Comparison of ENCODE assay signal across 20 cellular contexts in the genomic region with DNA sequence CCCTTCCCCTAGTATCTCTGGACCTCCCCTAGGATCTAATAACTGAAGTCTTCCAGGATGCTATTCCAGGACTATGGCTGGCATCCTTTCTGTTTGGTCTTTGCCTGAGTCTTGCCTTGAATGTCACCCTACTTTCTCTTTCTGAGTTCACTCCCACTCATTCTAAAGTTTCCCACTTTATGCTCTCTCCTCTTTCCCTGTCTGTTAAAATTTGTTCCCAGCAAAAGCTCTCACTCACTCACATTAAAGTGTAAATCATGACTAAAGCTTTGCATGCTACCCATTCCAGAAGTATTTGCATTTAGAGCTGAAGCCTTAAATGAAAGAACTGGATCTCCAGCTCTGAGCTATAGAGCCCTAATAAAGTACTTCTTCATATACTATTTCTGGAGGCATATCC. TPM values are rescaled to one million over a fixed set of nuclear protein-coding genes. Genes with fewer than 3 reads are reported as not detected.
A peak's percentile ranks its signal among the peaks of the same experiment; 100 is the strongest.
DNase-seq lines count a peak whose midpoint lies in the region; ATAC-seq and TF ChIP-seq lines count a peak whose summit lies in the region.
"Had no signal": no experiment of that assay in that cellular context is flagged by ENCODE, and none has a peak within 500 bp of the region (broad histone marks: within the 10 kb centered on the region; RNA-seq: fewer than 3 reads in every experiment).

No MANE protein-coding gene starts in this region.

- no peaks in the 10 kb centered on the region for H3K79me2 ChIP-seq in SK-N-SH (ENCODE audit: insufficient read depth)

- H2AFZ ChIP-seq in SK-N-SH (ENCODE audit: low read depth), result no peak overlapping the region

- CTCF ChIA-PET in SK-N-SH (lab: Yijun Ruan, JAX), result interaction anchor here (0.9 to 1.1 kb wide), 2 partner anchors 9 to 21 kb away, joined by 3 read pairs; no protein-coding TSS in a partner anchor

- DNase-seq in SK-N-SH, result no peak
- peak; percentile 19 for DNase-seq in left kidney (ENCODE audit: low read depth, low spot score)
- peak; percentile 54 for DNase-seq in superior temporal gyrus (ENCODE audit: extremely low spot score)
- no peak for DNase-seq in DMS79 (lab: John Stamatoyannopoulos, UW)
- no peak for DNase-seq in HT-29 (ENCODE audit: low spot score)
- DNase-seq: AML-193; Caco-2; Calu3; CD4-positive, alpha-beta T cell; CD8-positive, alpha-beta T cell; DND-41; EL; GDM1 had no signal

- H3K9me3 ChIP-seq in SK-N-SH, result no peaks in the 10 kb centered on the region
- H3K9me3 ChIP-seq: A549, Caco-2 had no signal

- no peaks in the 10 kb centered on the region for H3K27me3 ChIP-seq in SK-N-SH (ENCODE audit: insufficient read depth)
- H3K27me3 ChIP-seq: BLaER1 treated with 17β-estradiol and CSF1 and Interleukin-3, amounts not matched to agents 10 nM and 100 nM had no signal

- peak overlapping the region in 1 of 2 experiments; percentile 58; a peak in 2 of 4 replicates for H3K27ac ChIP-seq in SK-N-SH (ENCODE audit: low read depth in 2 of 2, low read length in 1 of 2)
- H3K27ac ChIP-seq: 22Rv1; A549; BLaER1 treated with 17β-estradiol and CSF1 and Interleukin-3, amounts not matched to agents 10 nM and 100 nM; C4-2B had no signal

- no peak overlapping the region for H3K4me3 ChIP-seq in SK-N-SH (ENCODE audit: low read depth in 2 of 2, low read length in 1 of 2)
- H3K4me3 ChIP-seq: A549; BLaER1 treated with 17β-estradiol and CSF1 and Interleukin-3, amounts not matched to agents 10 nM and 100 nM; GM12878 had no signal

- no peak overlapping the region for H3K9ac ChIP-seq in SK-N-SH
- H3K9ac ChIP-seq: BLaER1 treated with 17β-estradiol and CSF1 and Interleukin-3, amounts not matched to agents 10 nM and 100 nM had no signal

- peak overlapping the region; percentile 43; the same call in 1 of the 2 replicates for H3K4me2 ChIP-seq in SK-N-SH
- H3K4me2 ChIP-seq: A549; BLaER1 treated with 17β-estradiol and CSF1 and Interleukin-3, amounts not matched to agents 10 nM and 100 nM had no signal

- peaks cover 25% of the 10 kb centered on the region for H3F3A ChIP-seq in SK-N-SH (replicated peaks; ENCODE audit: insufficient read depth)

- POLR2A ChIA-PET in SK-N-SH (lab: Yijun Ruan, JAX), result no interaction called here

- TF ChIP-seq EP300 in SK-N-SH (IDR thresholded peaks at IDR 0.05; ENCODE audit: borderline replicate concordance in 1 of 2, low read depth in 1 of 2, low read length in 1 of 2), result no peak

- no peaks in the 10 kb centered on the region for H4K20me1 ChIP-seq in SK-N-SH (ENCODE audit: insufficient read depth)
- H4K20me1 ChIP-seq: BLaER1 treated with 17β-estradiol and CSF1 and Interleukin-3, amounts not matched to agents 10 nM and 100 nM had no signal

- H3K9me2 ChIP-seq in SK-N-SH, result no peaks in the 10 kb centered on the region

- no peak for TF ChIP-seq CTCF in SK-N-SH (IDR thresholded peaks at IDR 0.05)

- no peak for TF ChIP-seq RAD21 in SK-N-SH (IDR thresholded peaks at IDR 0.05; ENCODE audit: low read length)

- no peaks in the 10 kb centered on the region for H3K36me3 ChIP-seq in SK-N-SH (replicated peaks in 1 of 2; ENCODE audit: control insufficient read depth in 1 of 2, insufficient read depth in 2 of 2, low read length in 1 of 2)

- ATAC-seq in SK-N-SH treated with all-trans-retinoic acid at 6 μM for 48 hours, result no peak
- ATAC-seq: A549; CD8-positive, alpha-beta T cell; GM12878 had no signal

- H3K4me1 ChIP-seq in SK-N-SH (ENCODE audit: control insufficient read depth in 1 of 2, insufficient read depth in 2 of 2, low read depth in 1 of 2, low read length in 1 of 2), result peaks cover 4 to 20% of the 10 kb centered on the region in 2 experiments
- H3K4me1 ChIP-seq: A549 had no signal

TF ChIP-seq in SK-N-SH, 30 proteins besides CTCF, POLR2A, EP300 and RAD21 (continues in another document):
- TF ChIP-seq, protein P1, sequence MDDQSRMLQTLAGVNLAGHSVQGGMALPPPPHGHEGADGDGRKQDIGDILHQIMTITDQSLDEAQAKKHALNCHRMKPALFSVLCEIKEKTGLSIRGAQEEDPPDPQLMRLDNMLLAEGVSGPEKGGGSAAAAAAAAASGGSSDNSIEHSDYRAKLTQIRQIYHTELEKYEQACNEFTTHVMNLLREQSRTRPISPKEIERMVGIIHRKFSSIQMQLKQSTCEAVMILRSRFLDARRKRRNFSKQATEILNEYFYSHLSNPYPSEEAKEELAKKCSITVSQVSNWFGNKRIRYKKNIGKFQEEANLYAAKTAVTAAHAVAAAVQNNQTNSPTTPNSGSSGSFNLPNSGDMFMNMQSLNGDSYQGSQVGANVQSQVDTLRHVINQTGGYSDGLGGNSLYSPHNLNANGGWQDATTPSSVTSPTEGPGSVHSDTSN (IDR thresholded peaks at IDR 0.05), result no peak
- no peak for TF ChIP-seq TCF12 (IDR thresholded peaks at IDR 0.05)
- no peak for TF ChIP-seq MEF2A (IDR thresholded peaks at IDR 0.05; ENCODE audit: borderline replicate concordance, low read depth)
- TF ChIP-seq REST (IDR thresholded peaks at IDR 0.05; ENCODE audit: low read depth, low read length), result no peak

TF ChIP-seq in SK-N-SH treated with all-trans-retinoic acid at 6 μM for 48 hours, 23 proteins besides CTCF, POLR2A, EP300 and RAD21:
- no peak for TF ChIP-seq SNAI2 (CRISPR knock-in tag; IDR thresholded peaks at IDR 0.05)
- TF ChIP-seq PATZ1 (CRISPR knock-in tag; IDR thresholded peaks at IDR 0.05; ENCODE audit: borderline replicate concordance), result no peak
- no peak for TF ChIP-seq ZC3H10 (CRISPR knock-in tag; IDR thresholded peaks at IDR 0.05)
- no peak for TF ChIP-seq RARB (CRISPR knock-in tag; IDR thresholded peaks at IDR 0.05)
- no peak for TF ChIP-seq ZFP30 (CRISPR knock-in tag; IDR thresholded peaks at IDR 0.05)
- no peak for TF ChIP-seq ZNF8 (CRISPR knock-in tag; IDR thresholded peaks at IDR 0.05)
- no peak for TF ChIP-seq BACH2 (CRISPR knock-in tag; IDR thresholded peaks at IDR 0.05; ENCODE audit: borderline replicate concordance)
- TF ChIP-seq PPARA (CRISPR knock-in tag; IDR thresholded peaks at IDR 0.05; ENCODE audit: borderline replicate concordance), result no peak
- TF ChIP-seq OSR1 (CRISPR knock-in tag; IDR thresholded peaks at IDR 0.05), result no peak
- TF ChIP-seq, protein P2, sequence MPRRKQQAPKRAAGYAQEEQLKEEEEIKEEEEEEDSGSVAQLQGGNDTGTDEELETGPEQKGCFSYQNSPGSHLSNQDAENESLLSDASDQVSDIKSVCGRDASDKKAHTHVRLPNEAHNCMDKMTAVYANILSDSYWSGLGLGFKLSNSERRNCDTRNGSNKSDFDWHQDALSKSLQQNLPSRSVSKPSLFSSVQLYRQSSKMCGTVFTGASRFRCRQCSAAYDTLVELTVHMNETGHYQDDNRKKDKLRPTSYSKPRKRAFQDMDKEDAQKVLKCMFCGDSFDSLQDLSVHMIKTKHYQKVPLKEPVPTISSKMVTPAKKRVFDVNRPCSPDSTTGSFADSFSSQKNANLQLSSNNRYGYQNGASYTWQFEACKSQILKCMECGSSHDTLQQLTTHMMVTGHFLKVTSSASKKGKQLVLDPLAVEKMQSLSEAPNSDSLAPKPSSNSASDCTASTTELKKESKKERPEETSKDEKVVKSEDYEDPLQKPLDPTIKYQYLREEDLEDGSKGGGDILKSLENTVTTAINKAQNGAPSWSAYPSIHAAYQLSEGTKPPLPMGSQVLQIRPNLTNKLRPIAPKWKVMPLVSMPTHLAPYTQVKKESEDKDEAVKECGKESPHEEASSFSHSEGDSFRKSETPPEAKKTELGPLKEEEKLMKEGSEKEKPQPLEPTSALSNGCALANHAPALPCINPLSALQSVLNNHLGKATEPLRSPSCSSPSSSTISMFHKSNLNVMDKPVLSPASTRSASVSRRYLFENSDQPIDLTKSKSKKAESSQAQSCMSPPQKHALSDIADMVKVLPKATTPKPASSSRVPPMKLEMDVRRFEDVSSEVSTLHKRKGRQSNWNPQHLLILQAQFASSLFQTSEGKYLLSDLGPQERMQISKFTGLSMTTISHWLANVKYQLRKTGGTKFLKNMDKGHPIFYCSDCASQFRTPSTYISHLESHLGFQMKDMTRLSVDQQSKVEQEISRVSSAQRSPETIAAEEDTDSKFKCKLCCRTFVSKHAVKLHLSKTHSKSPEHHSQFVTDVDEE (CRISPR knock-in tag; IDR thresholded peaks at IDR 0.05), result no peak
- TF ChIP-seq, protein P3, sequence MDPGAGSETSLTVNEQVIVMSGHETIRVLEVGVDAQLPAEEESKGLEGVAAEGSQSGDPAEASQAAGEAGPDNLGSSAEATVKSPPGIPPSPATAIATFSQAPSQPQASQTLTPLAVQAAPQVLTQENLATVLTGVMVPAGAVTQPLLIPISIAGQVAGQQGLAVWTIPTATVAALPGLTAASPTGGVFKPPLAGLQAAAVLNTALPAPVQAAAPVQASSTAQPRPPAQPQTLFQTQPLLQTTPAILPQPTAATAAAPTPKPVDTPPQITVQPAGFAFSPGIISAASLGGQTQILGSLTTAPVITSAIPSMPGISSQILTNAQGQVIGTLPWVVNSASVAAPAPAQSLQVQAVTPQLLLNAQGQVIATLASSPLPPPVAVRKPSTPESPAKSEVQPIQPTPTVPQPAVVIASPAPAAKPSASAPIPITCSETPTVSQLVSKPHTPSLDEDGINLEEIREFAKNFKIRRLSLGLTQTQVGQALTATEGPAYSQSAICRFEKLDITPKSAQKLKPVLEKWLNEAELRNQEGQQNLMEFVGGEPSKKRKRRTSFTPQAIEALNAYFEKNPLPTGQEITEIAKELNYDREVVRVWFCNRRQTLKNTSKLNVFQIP (CRISPR knock-in tag; IDR thresholded peaks at IDR 0.05; ENCODE audit: borderline replicate concordance, low read depth), result no peak
TF ChIP-seq in SK-N-SH treated with all-trans-retinoic acid at 6 μM for 48 hours: peak in this region for 0.

RNA-seq across cellular contexts. Expression of gene RAPGEF5, which starts 42.1 kb away (rescaled TPM):
- polyA plus RNA-seq in SK-N-SH (2012; rRNA removed), result 1.2 and 1.8 TPM in 2 replicates
- 1.6 and 1.7 TPM in 2 replicates for polyA plus RNA-seq in SK-N-SH (2012; cell fraction: cytosol; rRNA removed)
- polyA plus RNA-seq in SK-N-SH (2012; cell fraction: nucleus; rRNA removed), result 2.2 and 3.3 TPM in 2 replicates
- total RNA-seq in HT-29 (2014; rRNA removed; shearing (Covaris generic)), result 8.9 and 9.3 TPM in 2 replicates
- polyA plus RNA-seq: BJ had no signal

Comparison
In these comparisons a context has a peak if more than half of its experiments do, and no peak if none do; other contexts are left out.
1. DNase-seq: peak in left kidney (single experiment) and superior temporal gyrus (single experiment); none in SK-N-SH (single experiment), DMS79 (single experiment) and HT-29 (single experiment).